Comparison of ENCODE assay signal across 1 cellular context in genomic region chr18:55250729-55251128, GRCh38.
TF ChIP-seq lines count a peak whose summit lies in the region.

No MANE protein-coding gene starts in this region.

TF ChIP-seq in SK-N-SH, 30 proteins besides CTCF, POLR2A, EP300 and RAD21 (continued from another document):
- no peak for TF ChIP-seq SIN3A (IDR thresholded peaks at IDR 0.05; ENCODE audit: borderline replicate concordance, low read depth, low read length)
- TF ChIP-seq FOXJ3 (CRISPR knock-in tag; IDR thresholded peaks at IDR 0.05): no peak
- TF ChIP-seq YY1 (IDR thresholded peaks at IDR 0.05; ENCODE audit: low read depth): peak; percentile 63; the same call in 1 of the 2 replicates
- peak; percentile 94 for TF ChIP-seq TCF12 (IDR thresholded peaks at IDR 0.05)
- TF ChIP-seq SMC3 (IDR thresholded peaks at IDR 0.05; ENCODE audit: low read depth, low read length): no peak
- no peak for TF ChIP-seq MXI1 (IDR thresholded peaks at IDR 0.05; ENCODE audit: low read depth, low read length)
- TF ChIP-seq FOSL2 (IDR thresholded peaks at IDR 0.05; ENCODE audit: borderline replicate concordance, low read depth): peak; percentile 95
- peak; percentile 21; the same call in 1 of the 2 replicates for TF ChIP-seq ELF1 (IDR thresholded peaks at IDR 0.05)
- 0 out of 2 replicates have a peak, but pooled peaks have one; percentile 69 for TF ChIP-seq FOXM1 (IDR thresholded peaks at IDR 0.05; ENCODE audit: low read depth)
- TF ChIP-seq USF1 (IDR thresholded peaks at IDR 0.05; ENCODE audit: borderline replicate concordance, low read depth): no peak
- TF ChIP-seq IRF3 (IDR thresholded peaks at IDR 0.05; ENCODE audit: low read depth, low read length): no peak
- peak; percentile 67; the same call in 1 of the 2 replicates for TF ChIP-seq MEF2A (IDR thresholded peaks at IDR 0.05; ENCODE audit: borderline replicate concordance, low read depth)
- no peak for TF ChIP-seq GABPA (IDR thresholded peaks at IDR 0.05; ENCODE audit: low read depth)
- TF ChIP-seq GATA2 (CRISPR knock-in tag; IDR thresholded peaks at IDR 0.05): no peak
- TF ChIP-seq POLR2AphosphoS5 (IDR thresholded peaks at IDR 0.05; ENCODE audit: low read depth, low read length): peak; percentile 59; the same call in 1 of the 2 replicates
- TF ChIP-seq PBX3 (IDR thresholded peaks at IDR 0.05): peak; percentile 86
- peak; percentile 73 for TF ChIP-seq RXRA (IDR thresholded peaks at IDR 0.05; ENCODE audit: borderline replicate concordance, low read depth)
